ENCODE assay signal across 25 cellular contexts in genomic region chr16:29875206-29875605, GRCh38. TPM values are rescaled to one million over a fixed set of nuclear protein-coding genes. Genes with fewer than 3 reads are reported as not detected.
"Had no signal": no experiment of that assay in that cellular context is flagged by ENCODE, and none has a peak within 500 bp of the region (broad histone marks: within the 10 kb centered on the region; RNA-seq: fewer than 3 reads in every experiment).

No MANE protein-coding gene starts in this region.

- H3K36me3 ChIP-seq: suprapubic skin, thoracic aorta, thyroid gland, tibial artery, tibial nerve, transverse colon, upper lobe of left lung, upper lobe of right lung, uterus, vagina had no signal

- H3K9me3 ChIP-seq: stomach, suprapubic skin, testis, thoracic aorta, thyroid gland, tibial artery, tibial nerve, transverse colon, upper lobe of left lung, upper lobe of right lung, uterus, vagina had no signal

- H3K4me1 ChIP-seq: testis, uterus had no signal

- ATAC-seq: stimulated activated effector memory CD8-positive, alpha-beta T cell treated with anti-CD3 and anti-CD28 coated beads, Interleukin-12 subunit alpha, Interleukin-12 subunit beta, amount 100 ng/mL, for 72 hours; stimulated activated memory B cell treated with anti-CD40 and anti-IgM and Interleukin-4, amounts not matched to agents 10 μg/mL and 1 μg/mL and 100 μg/mL, for 72 hours; stimulated activated naive B cell treated with anti-CD40 and anti-IgM and Interleukin-4, amounts not matched to agents 10 μg/mL and 1 μg/mL and 100 μg/mL, for 72 hours; stimulated activated naive CD8-positive, alpha-beta T cell treated with anti-CD3 and anti-CD28 coated beads, Interleukin-15, amount 100 ng/mL, for 72 hours; stimulated activated naive CD8-positive, alpha-beta T cell treated with anti-CD3 and anti-CD28 coated beads, Interleukin-15, Interleukin-2, amounts not matched to agents 100 U/mL and 50 U/mL, for 24 hours; upper lobe of right lung had no signal

- H3K27me3 ChIP-seq: testis had no signal

- DNase-seq: stimulated activated CD4-positive, alpha-beta T cell treated with anti-CD3 and anti-CD28 coated beads, Interleukin-2, amount 100 ng/mL, for 48 hours; stimulated activated CD4-positive, alpha-beta T cell treated with anti-CD3 and anti-CD28 coated beads, Interleukin-4, amount 100 ng/mL, for 1 hour; stimulated activated CD4-positive, alpha-beta T cell treated with anti-CD3 and anti-CD28 coated beads, Interleukin-4, amount 100 ng/mL, for 24 hours; stimulated activated CD4-positive, alpha-beta T cell treated with anti-CD3 and anti-CD28 coated beads, Interleukin-4, amount 100 ng/mL, for 4 hours; stimulated activated CD8-positive, alpha-beta memory T cell treated with anti-CD3 and anti-CD28 coated beads, Interleukin-4, amount 100 ng/mL, for 48 hours; stimulated activated naive B cell treated with anti-CD40 and anti-IgM and Interleukin-4, amounts not matched to agents 10 μg/mL and 1 μg/mL and 100 μg/mL, for 72 hours; stimulated activated naive CD4-positive, alpha-beta T cell; stimulated activated naive CD4-positive, alpha-beta T cell treated with Interleukin-2 at 50 U/mL for 16 hours; stimulated activated naive CD8-positive, alpha-beta T cell treated with anti-CD3 and anti-CD28 coated beads, Interleukin-15, amount 100 ng/mL, for 72 hours; stimulated activated naive CD8-positive, alpha-beta T cell treated with anti-CD3 and anti-CD28 coated beads, Interleukin-15, Interleukin-2, amounts not matched to agents 100 U/mL and 50 U/mL, for 24 hours; stomach; substantia nigra; testis; thyroid gland; tibial artery; transverse colon; upper lobe of left lung; upper lobe of right lung; uterus had no signal

- H3K4me3 ChIP-seq: stomach, suprapubic skin, testis, thoracic aorta, thyroid gland, tibial artery, tibial nerve, transverse colon, upper lobe of left lung, upper lobe of right lung, uterus, vagina had no signal

- H3K27ac ChIP-seq: stomach, suprapubic skin, testis, thoracic aorta, thyroid gland, tibial artery, tibial nerve, transverse colon, upper lobe of left lung, upper lobe of right lung, uterus, vagina had no signal

RNA-seq across cellular contexts. Expression of gene ASPHD1, which starts 25.1 kb away (rescaled TPM):
- total RNA-seq: thyroid gland, vagina had no signal
